Comparison of ENCODE assay signal across 8 cellular contexts in genomic region chr18:22169889-22170420, GRCh38. TPM values are rescaled to one million over a fixed set of nuclear protein-coding genes. Genes with fewer than 3 reads are reported as not detected.
DNase-seq lines count a peak whose midpoint lies in the region; ATAC-seq, FAIRE-seq and TF ChIP-seq lines count a peak whose summit lies in the region.

No MANE protein-coding gene starts in this region.

- intact Hi-C loops in CD14-positive monocyte (cut with micrococcal nuclease) (no loop called here), left ventricle myocardium inferior (cut with micrococcal nuclease) (loop anchor here (5.0 to 10.0 kb wide), 2 partner anchors 175 to 392 kb away; no protein-coding TSS in a partner anchor), sigmoid colon (cut with DNase I) (loop anchor here (1.0 to 10.0 kb wide), 5 partner anchors 177 to 762 kb away; partner anchors contain the start of gene RBBP8)

- TF ChIP-seq CTCF in CD14-positive monocyte (IDR thresholded peaks at IDR 0.05) (no peak), left ventricle myocardium inferior (IDR thresholded peaks at IDR 0.05; ENCODE audit: borderline replicate concordance) (no peak), sigmoid colon (IDR thresholded peaks at IDR 0.05) (no peak)

- no peak for DNase-seq in CD14-positive monocyte (ENCODE audit: low spot score)
- no peak for DNase-seq in activated CD8-positive, alpha-beta T cell treated with anti-CD3 and anti-CD28 coated beads, Interleukin-2, amount 10 ng/mL, durations not matched to agents 7 days and 5 days
- DNase-seq in left ventricle myocardium inferior: peak; percentile 51
- no peak for DNase-seq in sigmoid colon
- no peak for DNase-seq in nucleus accumbens (lab: John Stamatoyannopoulos, UW)
- DNase-seq in NCI-H1694 (lab: John Stamatoyannopoulos, UW): no peak
- no peak for DNase-seq in GM19239 (ENCODE audit: insufficient read length, low spot score)

- POLR2A ChIA-PET in activated CD8-positive, alpha-beta T cell treated with anti-CD3 and anti-CD28 coated beads, Interleukin-2, amount 10 ng/mL, durations not matched to agents 7 days and 5 days (lab: Charles Lee): no interaction called here

- no peak for TF ChIP-seq POLR2A in sigmoid colon (IDR thresholded peaks at IDR 0.05)

- peak overlapping the region; percentile 92 to 98 for H3K4me3 Mint-ChIP-seq in CD14-positive monocyte
- H3K4me3 Mint-ChIP-seq in activated CD8-positive, alpha-beta T cell treated with anti-CD3 and anti-CD28 coated beads, Interleukin-2, amount 10 ng/mL, durations not matched to agents 7 days and 5 days: peak overlapping the region; percentile 84

- FAIRE-seq in GM19239 (lab: Jason Lieb, UNC): no peak

- H3K4me1 Mint-ChIP-seq in CD14-positive monocyte: peaks cover 24% of the 10 kb centered on the region
- peaks cover 32% of the 10 kb centered on the region for H3K4me1 Mint-ChIP-seq in activated CD8-positive, alpha-beta T cell treated with anti-CD3 and anti-CD28 coated beads, Interleukin-2, amount 10 ng/mL, durations not matched to agents 7 days and 5 days (ENCODE audit: low read depth)

- WGBS in sigmoid colon, 2 donors: 1% methylated on average over 49 of the region's 49 CpGs

- no peak overlapping the region for H3K27ac Mint-ChIP-seq in CD14-positive monocyte
- H3K27ac Mint-ChIP-seq in activated CD8-positive, alpha-beta T cell treated with anti-CD3 and anti-CD28 coated beads, Interleukin-2, amount 10 ng/mL, durations not matched to agents 7 days and 5 days: peak overlapping the region; percentile 52

- H3K36me3 Mint-ChIP-seq in CD14-positive monocyte: peaks cover 0 to 4% of the 10 kb centered on the region in 2 donors
- peaks cover 8% of the 10 kb centered on the region for H3K36me3 Mint-ChIP-seq in activated CD8-positive, alpha-beta T cell treated with anti-CD3 and anti-CD28 coated beads, Interleukin-2, amount 10 ng/mL, durations not matched to agents 7 days and 5 days (ENCODE audit: low read depth)

- H3K9me3 ChIP-seq in left ventricle myocardium inferior (replicated peaks): no peaks in the 10 kb centered on the region
- no peaks in the 10 kb centered on the region for H3K9me3 ChIP-seq in sigmoid colon

- CTCF ChIA-PET in activated CD8-positive, alpha-beta T cell treated with anti-CD3 and anti-CD28 coated beads, Interleukin-2, amount 10 ng/mL, durations not matched to agents 7 days and 5 days (lab: Charles Lee): no interaction called here

- peaks cover 88% of the 10 kb centered on the region for H3K4me1 ChIP-seq in left ventricle myocardium inferior
- H3K4me1 ChIP-seq in sigmoid colon: peaks cover 0 to 50% (median 44%) of the 10 kb centered on the region in 4 donors

- H3K9me3 Mint-ChIP-seq in CD14-positive monocyte: peaks cover 0 to 44% (median 15%) of the 10 kb centered on the region in 7 donors
- H3K9me3 Mint-ChIP-seq in activated CD8-positive, alpha-beta T cell treated with anti-CD3 and anti-CD28 coated beads, Interleukin-2, amount 10 ng/mL, durations not matched to agents 7 days and 5 days (ENCODE audit: insufficient read depth): no peaks in the 10 kb centered on the region

- peak overlapping the region; percentile 99 for H3K4me3 ChIP-seq in left ventricle myocardium inferior
- peak overlapping the region; percentile 57 to 78 (median 74) for H3K4me3 ChIP-seq in sigmoid colon

- H3K27me3 ChIP-seq in left ventricle myocardium inferior (ENCODE audit: low read depth) (peaks cover 35% of the 10 kb centered on the region), sigmoid colon (peaks cover 31 to 95% (median 51%) of the 10 kb centered on the region in 3 donors)

- H3K36me3 ChIP-seq in left ventricle myocardium inferior (peaks cover 31% of the 10 kb centered on the region), sigmoid colon (no peaks in the 10 kb centered on the region)

- peaks cover 84 to 96% (median 87%) of the 10 kb centered on the region in 3 donors for H3K27me3 Mint-ChIP-seq in CD14-positive monocyte (ENCODE audit: low read depth in 3 of 3)
- H3K27me3 Mint-ChIP-seq in activated CD8-positive, alpha-beta T cell treated with anti-CD3 and anti-CD28 coated beads, Interleukin-2, amount 10 ng/mL, durations not matched to agents 7 days and 5 days (ENCODE audit: low read depth): peaks cover 80% of the 10 kb centered on the region

- TF ChIP-seq EP300 in sigmoid colon (IDR thresholded peaks at IDR 0.05): no peak

- H3K27ac ChIP-seq in left ventricle myocardium inferior (replicated peaks) (peak overlapping the region; percentile 100), sigmoid colon (peak overlapping the region; percentile 80 to 95 (median 86))

- ATAC-seq in HG02678 (IDR thresholded peaks at IDR 0.05; ENCODE audit: unreplicated experiment): peak; percentile 32
- peak; percentile 35 for ATAC-seq in activated CD8-positive, alpha-beta T cell treated with anti-CD3 and anti-CD28 coated beads, Interleukin-2, amount 10 ng/mL, durations not matched to agents 7 days and 5 days

RNA-seq across cellular contexts. Expression of gene GATA6, which starts 0.6 kb away (rescaled TPM):
- polyA plus RNA-seq in CD14-positive monocyte (under 1 TPM in 1 of 2 donors, not detected in 1; 0.04 TPM), sigmoid colon (10 to 100 TPM; 12.8 to 16.2 (median 13.6) TPM)
- total RNA-seq in activated CD8-positive, alpha-beta T cell treated with anti-CD3 and anti-CD28 coated beads, Interleukin-2, amount 10 ng/mL, durations not matched to agents 7 days and 5 days: not detected
- total RNA-seq in left ventricle myocardium inferior (60.9 TPM), sigmoid colon (10 to 100 TPM in 2 of 4 donors, 1 to 10 TPM in 2; 2.5 to 15.1 (median 9.1) TPM)

Comparison
In these comparisons a context has a peak if more than half of its experiments do, and no peak if none do; other contexts are left out.
1. intact Hi-C loops: an anchor here in left ventricle myocardium inferior (5.0 to 10.0 kb wide) and sigmoid colon (1.0 to 10.0 kb wide); none called in CD14-positive monocyte.